16 cellular contexts compared by ENCODE assay signal in the genomic region with DNA sequence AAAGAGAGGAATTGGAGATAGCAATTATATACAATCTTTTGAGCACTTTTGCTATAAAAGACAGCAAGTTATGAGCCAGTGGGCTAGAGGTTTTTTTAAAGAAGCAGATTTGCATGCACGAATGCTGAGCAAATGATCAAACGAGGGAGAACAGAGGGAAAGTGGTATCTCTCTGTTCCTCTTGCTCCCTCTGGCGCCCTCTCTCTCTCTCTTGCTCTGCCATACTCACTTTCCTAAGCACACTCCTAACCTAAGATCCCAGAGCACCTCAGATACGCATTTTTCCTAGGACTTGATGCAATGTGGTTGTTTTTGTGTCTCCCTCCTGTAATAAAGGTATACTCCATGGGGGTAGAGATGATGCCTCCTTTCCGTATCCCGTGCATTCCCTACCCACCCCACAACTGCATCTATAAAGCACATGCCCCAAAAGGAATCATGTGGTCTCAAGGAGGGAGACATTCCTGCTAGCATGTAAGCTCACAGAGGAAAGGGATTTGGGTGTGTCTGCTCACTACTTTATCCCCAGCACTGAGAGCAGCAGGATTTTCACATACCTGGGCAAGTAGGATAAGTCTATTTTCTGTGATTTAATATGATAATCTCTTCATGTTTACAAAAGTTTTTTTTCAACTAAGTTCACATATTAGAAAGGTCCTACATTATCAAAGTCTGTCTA.
DNase-seq lines count a peak whose midpoint lies in the region; ATAC-seq and TF ChIP-seq lines count a peak whose summit lies in the region.
"Had no signal": no experiment of that assay in that cellular context is flagged by ENCODE, and none has a peak within 500 bp of the region (broad histone marks: within the 10 kb centered on the region; RNA-seq: fewer than 3 reads in every experiment).

No MANE protein-coding gene starts in this region.

- H3K9me3 ChIP-seq in Loucy (ENCODE audit: insufficient read depth, low read depth, low read length) (no peaks in the 10 kb centered on the region), osteoblast (ENCODE audit: low read depth, low read length) (no peaks in the 10 kb centered on the region)
- no peaks in the 10 kb centered on the region for H3K9me3 ChIP-seq in CD8-positive, alpha-beta T cell (ENCODE audit: low read length)
- H3K9me3 ChIP-seq in CD8-positive, alpha-beta memory T cell (ENCODE audit: low read length): no peaks in the 10 kb centered on the region
- H3K9me3 ChIP-seq: SJCRH30, upper lobe of left lung had no signal

- no peaks in the 10 kb centered on the region for H3K9me2 ChIP-seq in Loucy (replicated peaks; ENCODE audit: low read depth, low read length)

- no peak overlapping the region for H3K4me3 Mint-ChIP-seq in chondrocyte (ENCODE audit: unreplicated experiment)
- H3K4me3 Mint-ChIP-seq in CD8-positive, alpha-beta T cell: no peak overlapping the region
- no peak overlapping the region for H3K4me3 Mint-ChIP-seq in CD8-positive, alpha-beta memory T cell
- H3K4me3 Mint-ChIP-seq: naive thymus-derived CD8-positive, alpha-beta T cell had no signal

- H3K27ac ChIP-seq in osteoblast (ENCODE audit: low read depth, low read length): no peak overlapping the region
- no peak overlapping the region for H3K27ac ChIP-seq in CD8-positive, alpha-beta T cell (ENCODE audit: low read depth, low read length)
- H3K27ac ChIP-seq in CD8-positive, alpha-beta memory T cell (ENCODE audit: low read depth, low read length): no peak overlapping the region
- H3K27ac ChIP-seq: SJCRH30, upper lobe of left lung had no signal

- H3K9me3 Mint-ChIP-seq in chondrocyte (ENCODE audit: low read depth): no peaks in the 10 kb centered on the region
- H3K9me3 Mint-ChIP-seq in CD8-positive, alpha-beta T cell: no peaks in the 10 kb centered on the region
- H3K9me3 Mint-ChIP-seq in CD8-positive, alpha-beta memory T cell: no peaks in the 10 kb centered on the region
- H3K9me3 Mint-ChIP-seq: naive thymus-derived CD8-positive, alpha-beta T cell had no signal

- H3K4me3 ChIP-seq in Loucy (ENCODE audit: low read length, poor library complexity, severe bottlenecking): no peak overlapping the region
- H3K4me3 ChIP-seq in osteoblast (ENCODE audit: insufficient read depth, low read length): no peak overlapping the region
- H3K4me3 ChIP-seq in CD8-positive, alpha-beta T cell (ENCODE audit: low read depth, low read length): no peak overlapping the region
- H3K4me3 ChIP-seq in CD8-positive, alpha-beta memory T cell (ENCODE audit: low read length): no peak overlapping the region
- H3K4me3 ChIP-seq: SJCRH30, upper lobe of left lung had no signal

- H3K27me3 ChIP-seq in Loucy (ENCODE audit: insufficient read depth, low read length, poor library complexity, severe bottlenecking) (no peaks in the 10 kb centered on the region), osteoblast (ENCODE audit: insufficient read depth, low read length) (no peaks in the 10 kb centered on the region)
- H3K27me3 ChIP-seq in CD8-positive, alpha-beta T cell (ENCODE audit: insufficient read depth, low read length): no peaks in the 10 kb centered on the region
- no peaks in the 10 kb centered on the region for H3K27me3 ChIP-seq in CD8-positive, alpha-beta memory T cell (ENCODE audit: insufficient read depth, low read length, poor library complexity, severe bottlenecking)
- H3K27me3 ChIP-seq: SJCRH30, upper lobe of left lung had no signal

- H3K9ac ChIP-seq in Loucy (ENCODE audit: low read depth, low read length, poor library complexity, severe bottlenecking): no peak overlapping the region

- POLR2A ChIA-PET in CD8-positive, alpha-beta T cell (lab: Charles Lee): no interaction called here
- POLR2A ChIA-PET in CD8-positive, alpha-beta memory T cell (lab: Charles Lee): no interaction called here

- peaks cover 5% of the 10 kb centered on the region for H3K36me3 Mint-ChIP-seq in chondrocyte (ENCODE audit: low read depth)
- peaks cover 38% of the 10 kb centered on the region for H3K36me3 Mint-ChIP-seq in CD8-positive, alpha-beta T cell
- peaks cover 3 to 32% (median 25%) of the 10 kb centered on the region in 3 donors for H3K36me3 Mint-ChIP-seq in CD8-positive, alpha-beta memory T cell

- no peaks in the 10 kb centered on the region for H3K79me2 ChIP-seq in Loucy (ENCODE audit: insufficient read depth, low read length)
- no peaks in the 10 kb centered on the region for H3K79me2 ChIP-seq in osteoblast (ENCODE audit: insufficient read depth, low read length)

- CTCF ChIA-PET in CD8-positive, alpha-beta T cell (lab: Charles Lee): no interaction called here
- CTCF ChIA-PET in CD8-positive, alpha-beta memory T cell (lab: Charles Lee): no interaction called here

- no peak for ATAC-seq in HG02678 (IDR thresholded peaks at IDR 0.05; ENCODE audit: unreplicated experiment)
- no peak for ATAC-seq in CD8-positive, alpha-beta T cell
- ATAC-seq: naive thymus-derived CD8-positive, alpha-beta T cell had no signal

- no peaks in the 10 kb centered on the region for H3K4me1 Mint-ChIP-seq in chondrocyte (ENCODE audit: low read depth)
- no peaks in the 10 kb centered on the region for H3K4me1 Mint-ChIP-seq in CD8-positive, alpha-beta T cell (ENCODE audit: low read depth)
- H3K4me1 Mint-ChIP-seq in CD8-positive, alpha-beta memory T cell: no peaks in the 10 kb centered on the region

- H4K20me1 ChIP-seq in Loucy (ENCODE audit: insufficient read depth, low read length, poor library complexity, severe bottlenecking) (no peaks in the 10 kb centered on the region), osteoblast (ENCODE audit: insufficient read depth, low read length) (no peaks in the 10 kb centered on the region)

- H3K36me3 ChIP-seq in Loucy (ENCODE audit: insufficient read depth, low read length): no peaks in the 10 kb centered on the region
- H3K36me3 ChIP-seq in osteoblast (ENCODE audit: insufficient read depth, low read length): no peaks in the 10 kb centered on the region
- no peaks in the 10 kb centered on the region for H3K36me3 ChIP-seq in CD8-positive, alpha-beta T cell (ENCODE audit: insufficient read depth, low read length)
- no peaks in the 10 kb centered on the region for H3K36me3 ChIP-seq in CD8-positive, alpha-beta memory T cell (ENCODE audit: insufficient read depth, low read length)
- H3K36me3 ChIP-seq: SJCRH30, upper lobe of left lung had no signal

- intact Hi-C loops in CD8-positive, alpha-beta T cell (cut with DNase I, micrococcal nuclease): no loop called here

- H3K27ac Mint-ChIP-seq in chondrocyte (ENCODE audit: unreplicated experiment): no peak overlapping the region
- H3K27ac Mint-ChIP-seq in CD8-positive, alpha-beta T cell: no peak overlapping the region
- no peak overlapping the region for H3K27ac Mint-ChIP-seq in CD8-positive, alpha-beta memory T cell

- no peaks in the 10 kb centered on the region for H3F3A ChIP-seq in Loucy (ENCODE audit: low read depth)

- H3K4me1 ChIP-seq in Loucy (ENCODE audit: insufficient read depth, low read length, poor library complexity, severe bottlenecking): no peaks in the 10 kb centered on the region
- H3K4me1 ChIP-seq in osteoblast (ENCODE audit: insufficient read depth, low read length): no peaks in the 10 kb centered on the region
- H3K4me1 ChIP-seq in CD8-positive, alpha-beta T cell (ENCODE audit: insufficient read depth, low read length): no peaks in the 10 kb centered on the region
- no peaks in the 10 kb centered on the region for H3K4me1 ChIP-seq in CD8-positive, alpha-beta memory T cell (ENCODE audit: insufficient read depth, low read length)
- H3K4me1 ChIP-seq: SJCRH30, upper lobe of left lung had no signal

- no peaks in the 10 kb centered on the region for H3K27me3 Mint-ChIP-seq in chondrocyte (ENCODE audit: low read depth)
- H3K27me3 Mint-ChIP-seq in CD8-positive, alpha-beta T cell (ENCODE audit: low read depth): no peaks in the 10 kb centered on the region
- H3K27me3 Mint-ChIP-seq in CD8-positive, alpha-beta memory T cell: no peaks in the 10 kb centered on the region
- H3K27me3 Mint-ChIP-seq: naive thymus-derived CD8-positive, alpha-beta T cell had no signal

- H2AFZ ChIP-seq in Loucy (ENCODE audit: low read length) (no peak overlapping the region), osteoblast (ENCODE audit: low read length) (no peak overlapping the region)

- TF ChIP-seq CTCF in Loucy (conservative IDR thresholded peaks at IDR 0.05; ENCODE audit: low read length) (peak; percentile 16; the same call in 1 of the 2 replicates), chondrocyte (IDR thresholded peaks at IDR 0.05) (peak; percentile 17), osteoblast (IDR thresholded peaks at IDR 0.05; ENCODE audit: extremely low read depth, low read depth, low read length) (peak; percentile 28)
- TF ChIP-seq CTCF in CD8-positive, alpha-beta T cell (IDR thresholded peaks at IDR 0.05): no peak

- H3K4me2 ChIP-seq in Loucy (ENCODE audit: low read depth, low read length, poor library complexity, severe bottlenecking) (no peak overlapping the region), osteoblast (ENCODE audit: insufficient read depth, low read length) (no peak overlapping the region)

- DNase-seq in Daoy (ENCODE audit: low read depth) (peak; percentile 15), chondrocyte (ENCODE audit: low spot score) (no peak), osteoblast (ENCODE audit: insufficient read length, low spot score, missing footprints) (no peak)
- no peak for DNase-seq in CD8-positive, alpha-beta T cell
- no peak for DNase-seq in CD8-positive, alpha-beta memory T cell
- DNase-seq: glutamatergic neuron; GOT3; Kasumi-1; naive thymus-derived CD8-positive, alpha-beta T cell; NCI-H187 treated with DMSO at 0.1 percent for 48 hours; NCI-H774; SJCRH30; stimulated activated CD4-positive, alpha-beta T cell treated with anti-CD3 and anti-CD28 coated beads, Interleukin-2, amount 100 ng/mL, for 24 hours; upper lobe of left lung had no signal
